In genomic region chr13:67466569-67466968, GRCh38 we compare ENCODE assay signal across 2 cellular contexts.
TF ChIP-seq lines count a peak whose summit lies in the region.

No MANE protein-coding gene starts in this region.

TF ChIP-seq in GM23338, 12 proteins besides CTCF, POLR2A, EP300 and RAD21:
- no peak for TF ChIP-seq EZH2phosphoT487 (IDR thresholded peaks at IDR 0.05; ENCODE audit: unreplicated experiment)
- no peak for TF ChIP-seq ZNF331 (CRISPR knock-in tag; IDR thresholded peaks at IDR 0.05; ENCODE audit: low read depth)
- TF ChIP-seq REST (IDR thresholded peaks at IDR 0.05; ENCODE audit: unreplicated experiment), result no peak
- TF ChIP-seq ETS1 (IDR thresholded peaks at IDR 0.05), result no peak
- TF ChIP-seq JUNB (IDR thresholded peaks at IDR 0.05; ENCODE audit: unreplicated experiment), result no peak
- no peak for TF ChIP-seq STAT1 (IDR thresholded peaks at IDR 0.05; ENCODE audit: unreplicated experiment)
- TF ChIP-seq ZNF114 (CRISPR knock-in tag; IDR thresholded peaks at IDR 0.05), result no peak
- TF ChIP-seq CREB1 (CRISPR knock-in tag; IDR thresholded peaks at IDR 0.05; ENCODE audit: low read depth), result no peak
- TF ChIP-seq NANOG (IDR thresholded peaks at IDR 0.05; ENCODE audit: borderline replicate concordance), result no peak
- TF ChIP-seq ZNF462 (CRISPR knock-in tag; IDR thresholded peaks at IDR 0.05), result no peak
- no peak for TF ChIP-seq POLR2AphosphoS5 (IDR thresholded peaks at IDR 0.05; ENCODE audit: low read depth)
- no peak for TF ChIP-seq EZH2 (IDR thresholded peaks at IDR 0.05; ENCODE audit: low read depth, unreplicated experiment)

TF ChIP-seq in H1, 55 proteins besides CTCF, POLR2A, EP300 and RAD21:
- no peak for TF ChIP-seq MAX (IDR thresholded peaks at IDR 0.05)
- no peak for TF ChIP-seq BACH1 (IDR thresholded peaks at IDR 0.05; ENCODE audit: low read length)
- no peak for TF ChIP-seq CHD2 (IDR thresholded peaks at IDR 0.05; ENCODE audit: low read length)
- TF ChIP-seq SIX5 (IDR thresholded peaks at IDR 0.05; ENCODE audit: low read depth, low read length), result no peak
- no peak for TF ChIP-seq TCF12 (IDR thresholded peaks at IDR 0.05; ENCODE audit: low read depth, low read length)
- TF ChIP-seq CTBP2 (IDR thresholded peaks at IDR 0.05; ENCODE audit: borderline replicate concordance, insufficient read depth, insufficient read length, low read length), result no peak
- no peak for TF ChIP-seq EZH2 (IDR thresholded peaks at IDR 0.05; ENCODE audit: low read depth, low read length, severe bottlenecking)
- TF ChIP-seq CBX8 (IDR thresholded peaks at IDR 0.05; ENCODE audit: borderline replicate concordance, low read depth, low read length), result no peak
- no peak for TF ChIP-seq NANOG (IDR thresholded peaks at IDR 0.05; ENCODE audit: insufficient read depth, low read depth, low read length, poor library complexity, severe bottlenecking)
- no peak for TF ChIP-seq TAF1 (IDR thresholded peaks at IDR 0.05; ENCODE audit: low read depth, low read length)
- TF ChIP-seq GABPA (IDR thresholded peaks at IDR 0.05; ENCODE audit: borderline replicate concordance, insufficient read depth, low read length), result no peak
- no peak for TF ChIP-seq CBX5 (IDR thresholded peaks at IDR 0.05; ENCODE audit: low read depth, low read length)
- no peak for TF ChIP-seq KDM4A (IDR thresholded peaks at IDR 0.05; ENCODE audit: low read depth, low read length, severe bottlenecking)
- TF ChIP-seq SAP30 (IDR thresholded peaks at IDR 0.05; ENCODE audit: insufficient read depth, insufficient replicate concordance, low read length), result no peak
- TF ChIP-seq SP4 (IDR thresholded peaks at IDR 0.05; ENCODE audit: low read length), result no peak
